In genomic region chr12:3003593-3003992, GRCh38 we compare ENCODE assay signal across 1 cellular context.
TF ChIP-seq lines count a peak whose summit lies in the region.

No MANE protein-coding gene starts in this region.

TF ChIP-seq in HEK293T, 16 proteins besides CTCF, POLR2A, EP300 and RAD21 (continued from another document):
- TF ChIP-seq, protein P1, sequence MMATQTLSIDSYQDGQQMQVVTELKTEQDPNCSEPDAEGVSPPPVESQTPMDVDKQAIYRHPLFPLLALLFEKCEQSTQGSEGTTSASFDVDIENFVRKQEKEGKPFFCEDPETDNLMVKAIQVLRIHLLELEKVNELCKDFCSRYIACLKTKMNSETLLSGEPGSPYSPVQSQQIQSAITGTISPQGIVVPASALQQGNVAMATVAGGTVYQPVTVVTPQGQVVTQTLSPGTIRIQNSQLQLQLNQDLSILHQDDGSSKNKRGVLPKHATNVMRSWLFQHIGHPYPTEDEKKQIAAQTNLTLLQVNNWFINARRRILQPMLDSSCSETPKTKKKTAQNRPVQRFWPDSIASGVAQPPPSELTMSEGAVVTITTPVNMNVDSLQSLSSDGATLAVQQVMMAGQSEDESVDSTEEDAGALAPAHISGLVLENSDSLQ (IDR thresholded peaks at IDR 0.05) = no peak
- TF ChIP-seq ARNT (IDR thresholded peaks at IDR 0.05) (no peak), SP1 (IDR thresholded peaks at IDR 0.05) (no peak), ELF4 (IDR thresholded peaks at IDR 0.05) (no peak)
